Comparison of ENCODE assay signal across 9 cellular contexts in the genomic region with DNA sequence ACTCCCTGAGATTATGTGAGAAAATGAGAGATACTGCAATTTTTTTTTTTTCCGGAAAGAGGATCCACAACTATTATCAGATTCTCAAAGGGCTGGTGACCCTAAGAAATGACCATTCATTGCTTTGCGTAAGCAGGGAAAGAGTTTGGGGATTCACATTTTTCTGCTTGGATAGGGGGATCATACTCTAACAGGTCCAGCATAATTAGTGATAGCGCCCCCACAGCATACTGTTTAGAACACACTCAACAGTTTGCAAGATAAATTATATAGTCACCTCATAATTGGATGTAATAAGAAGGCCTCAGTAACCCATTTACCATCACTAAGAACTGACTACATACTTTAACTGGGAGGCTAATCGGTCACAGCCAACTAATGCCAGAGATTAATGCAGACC. TPM values are rescaled to one million over a fixed set of nuclear protein-coding genes. Genes with fewer than 3 reads are reported as not detected.
DNase-seq lines count a peak whose midpoint lies in the region; ATAC-seq lines count a peak whose summit lies in the region.
"Had no signal": no experiment of that assay in that cellular context is flagged by ENCODE, and none has a peak within 500 bp of the region (broad histone marks: within the 10 kb centered on the region; RNA-seq: fewer than 3 reads in every experiment).

No MANE protein-coding gene starts in this region.

- H2BK5ac ChIP-seq in trophoblast cell (ENCODE audit: low read depth, low read length, poor library complexity), result no peak overlapping the region

- H3K27ac ChIP-seq in trophoblast cell (ENCODE audit: low read depth, low read length) (no peak overlapping the region), substantia nigra (ENCODE audit: low read depth, low read length, poor library complexity, severe bottlenecking) (no peak overlapping the region)

- no peak overlapping the region for H3K9ac ChIP-seq in trophoblast cell (ENCODE audit: low read length)

- peaks cover 9% of the 10 kb centered on the region for H3K79me2 ChIP-seq in trophoblast cell (ENCODE audit: control insufficient read depth, insufficient read depth, low read length, poor library complexity)

- H2BK120ac ChIP-seq in trophoblast cell (ENCODE audit: insufficient read depth, low read length, poor library complexity), result no peak overlapping the region

- peak overlapping the region; percentile 3 for H3K4ac ChIP-seq in trophoblast cell (ENCODE audit: low read depth, low read length)

- no peaks in the 10 kb centered on the region for H3K27me3 ChIP-seq in trophoblast cell (ENCODE audit: insufficient read depth, low read length)

- H4K12ac ChIP-seq in trophoblast cell (ENCODE audit: low read depth, low read length), result no peak overlapping the region

- H3K4me1 ChIP-seq in trophoblast cell (ENCODE audit: control insufficient read depth in 1 of 2, insufficient read depth in 2 of 2, low read length in 2 of 2), result peaks cover 3 to 4% of the 10 kb centered on the region in 2 experiments

- H3K18ac ChIP-seq in trophoblast cell (ENCODE audit: low read length), result no peak overlapping the region

- DNase-seq in NCI-H1694 treated with DMSO at 0.1 percent for 48 hours (lab: John Stamatoyannopoulos, UW), result peak; percentile 46
- no peak for DNase-seq in NCI-H1694 (lab: John Stamatoyannopoulos, UW)
- peak; percentile 96 for DNase-seq in NCI-H82 treated with DMSO at 0.1 percent for 48 hours (lab: John Stamatoyannopoulos, UW; ENCODE audit: unreplicated experiment)
- peak; percentile 49 for DNase-seq in dermis blood vessel endothelial cell
- DNase-seq in trophoblast cell, result no peak
- DNase-seq in substantia nigra (lab: John Stamatoyannopoulos, UW), result no peak
- DNase-seq: occipital lobe had no signal

- WGBS in trophoblast cell (ENCODE audit: extremely low coverage, insufficient coverage, insufficient read length), result no CpG with 5 or more reads among the region's 4 CpGs

- H2BK12ac ChIP-seq in trophoblast cell (ENCODE audit: low read length), result no peak overlapping the region

- no peak for ATAC-seq in HG03159 (IDR thresholded peaks at IDR 0.05; ENCODE audit: unreplicated experiment)
- ATAC-seq in HG03457 (IDR thresholded peaks at IDR 0.05; ENCODE audit: unreplicated experiment), result no peak

- H3K4me3 ChIP-seq in trophoblast cell (ENCODE audit: low read depth, low read length), result no peak overlapping the region

- no peak overlapping the region for H2AFZ ChIP-seq in trophoblast cell (ENCODE audit: insufficient read depth, low read length, poor library complexity)

- peaks cover 5% of the 10 kb centered on the region for H3K79me1 ChIP-seq in trophoblast cell (ENCODE audit: low read length)

- no peak overlapping the region for H3K23ac ChIP-seq in trophoblast cell (ENCODE audit: low read length)

- H3K4me2 ChIP-seq in trophoblast cell (ENCODE audit: low read length), result peak overlapping the region; percentile 88

- H3K36me3 ChIP-seq in trophoblast cell (ENCODE audit: control insufficient read depth in 1 of 2, insufficient read depth in 2 of 2, low read length in 2 of 2), result peaks cover 17 to 28% of the 10 kb centered on the region in 2 experiments

- no peaks in the 10 kb centered on the region for H3K9me3 ChIP-seq in trophoblast cell (ENCODE audit: insufficient read depth, low read depth, low read length)

- H3K14ac ChIP-seq in trophoblast cell (ENCODE audit: low read length), result no peak overlapping the region

- H4K91ac ChIP-seq in trophoblast cell (ENCODE audit: low read depth, low read length), result no peak overlapping the region

- H2AK5ac ChIP-seq in trophoblast cell (ENCODE audit: low read length), result no peak overlapping the region

- no peak overlapping the region for H4K8ac ChIP-seq in trophoblast cell (ENCODE audit: low read depth, low read length)

RNA-seq across cellular contexts. Expression of gene CCT3, which starts 1.9 kb away (rescaled TPM):
- 552 and 641 TPM in 2 replicates for total RNA-seq in dermis blood vessel endothelial cell
- 206 and 207 TPM in 2 replicates for polyA plus RNA-seq in trophoblast cell (2013)

RNA-seq across cellular contexts. Expression of gene TSACC, which starts 2.1 kb away (rescaled TPM):
- not detected in 2 replicates for total RNA-seq in dermis blood vessel endothelial cell
- polyA plus RNA-seq in trophoblast cell (2013), result 1.2 and 1.3 TPM in 2 replicates
- total RNA-seq: occipital lobe had no signal

RNA-seq across cellular contexts. Expression of gene RHBG, which starts 32.8 kb away (rescaled TPM):
- total RNA-seq in dermis blood vessel endothelial cell, result not detected in 2 replicates
- 9.3 and 10.1 TPM in 2 replicates for polyA plus RNA-seq in trophoblast cell (2013)
- total RNA-seq: occipital lobe had no signal

RNA-seq across cellular contexts. Expression of gene VHLL, which starts 37.1 kb away (rescaled TPM):
- not detected in 2 replicates for total RNA-seq in dermis blood vessel endothelial cell
- polyA plus RNA-seq in trophoblast cell (2013), result not detected in 2 replicates

RNA-seq across cellular contexts. Expression of gene GLMP, which starts 40.8 kb away (rescaled TPM):
- 48.3 and 50.4 TPM in 2 replicates for total RNA-seq in dermis blood vessel endothelial cell
- polyA plus RNA-seq in trophoblast cell (2013), result 64.4 and 70.4 TPM in 2 replicates

Comparison
In these comparisons a context has a peak if more than half of its experiments do, and no peak if none do; other contexts are left out.
1. DNase-seq: peak in NCI-H1694 treated with DMSO at 0.1 percent for 48 hours (single experiment), NCI-H82 treated with DMSO at 0.1 percent for 48 hours (single experiment) and dermis blood vessel endothelial cell (single experiment); none in NCI-H1694 (single experiment), trophoblast cell (0 of 2) and substantia nigra (0 of 49).